Comparison of ENCODE assay signal across 8 cellular contexts in genomic region chr14:86035882-86036281, GRCh38.
DNase-seq lines count a peak whose midpoint lies in the region; ATAC-seq and TF ChIP-seq lines count a peak whose summit lies in the region.

No MANE protein-coding gene starts in this region.

- TF ChIP-seq CTCF in AG10803 (conservative IDR thresholded peaks at IDR 0.05; ENCODE audit: low read length): peak; percentile 53

- ATAC-seq in GM19351 (IDR thresholded peaks at IDR 0.05; ENCODE audit: unreplicated experiment): peak; percentile 91
- peak; percentile 61 for ATAC-seq in HG03520 (IDR thresholded peaks at IDR 0.05; ENCODE audit: unreplicated experiment)
- no peak for ATAC-seq in GM21723 (IDR thresholded peaks at IDR 0.05; ENCODE audit: unreplicated experiment)
- no peak for ATAC-seq in HG03571 (IDR thresholded peaks at IDR 0.05; ENCODE audit: unreplicated experiment)

- DNase-seq in AG10803 (ENCODE audit: low read depth): peak; percentile 4
- peak; percentile 13 to 14 for DNase-seq in dermis microvascular lymphatic vessel endothelial cell (ENCODE audit: low read depth in 2 of 2)
- DNase-seq in RKO (ENCODE audit: low spot score): no peak
- DNase-seq in HK-2 (ENCODE audit: unreplicated experiment): no peak

- no peak overlapping the region for H3K4me3 ChIP-seq in AG10803 (ENCODE audit: low read length)

Comparison
In these comparisons a context has a peak if more than half of its experiments do, and no peak if none do; other contexts are left out.
1. DNase-seq: peak in AG10803 (single experiment) and dermis microvascular lymphatic vessel endothelial cell (2 of 2); none in RKO (single experiment) and HK-2 (single experiment).
2. ATAC-seq: peak in GM19351 (single experiment) and HG03520 (single experiment); none in GM21723 (single experiment) and HG03571 (single experiment).